ENCODE assay signal across 1 cellular context in the genomic region with DNA sequence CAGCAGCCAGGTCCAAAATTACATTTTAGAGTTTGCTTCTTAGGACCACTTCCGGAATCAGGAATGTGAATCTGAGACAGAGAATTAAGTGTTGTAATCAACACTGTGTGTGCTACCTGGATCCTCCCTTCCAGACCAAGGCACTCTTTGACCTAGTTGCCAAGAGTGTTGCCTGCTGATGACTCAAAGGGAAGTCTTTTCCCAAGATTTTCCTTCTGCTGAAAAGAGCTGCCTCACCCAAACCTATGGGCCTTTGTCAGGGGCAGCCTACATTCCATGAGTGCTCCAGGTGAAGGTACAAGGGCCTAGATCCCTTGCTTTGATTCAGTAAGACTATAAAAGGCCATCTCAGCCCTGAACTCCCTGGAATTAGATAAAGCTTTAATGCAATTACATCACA.
TF ChIP-seq lines count a peak whose summit lies in the region.

No MANE protein-coding gene starts in this region.

TF ChIP-seq in H1, 55 proteins besides CTCF, POLR2A, EP300 and RAD21:
- TF ChIP-seq JUND (IDR thresholded peaks at IDR 0.05; ENCODE audit: low read length), result no peak
- no peak for TF ChIP-seq BRCA1 (IDR thresholded peaks at IDR 0.05; ENCODE audit: low read depth, low read length)
- TF ChIP-seq SP4 (IDR thresholded peaks at IDR 0.05; ENCODE audit: low read length), result no peak
- TF ChIP-seq CEBPB (IDR thresholded peaks at IDR 0.05; ENCODE audit: low read depth, low read length), result no peak
- TF ChIP-seq RFX5 (IDR thresholded peaks at IDR 0.05; ENCODE audit: borderline replicate concordance, low read depth, low read length), result no peak
- TF ChIP-seq MAFK (IDR thresholded peaks at IDR 0.05; ENCODE audit: low read depth, low read length), result no peak
- TF ChIP-seq HDAC6 (IDR thresholded peaks at IDR 0.05; ENCODE audit: low read depth, low read length), result no peak
- no peak for TF ChIP-seq CTBP2 (IDR thresholded peaks at IDR 0.05; ENCODE audit: borderline replicate concordance, insufficient read depth, insufficient read length, low read length)
- no peak for TF ChIP-seq GABPA (IDR thresholded peaks at IDR 0.05; ENCODE audit: borderline replicate concordance, insufficient read depth, low read length)
- no peak for TF ChIP-seq SP2 (IDR thresholded peaks at IDR 0.05; ENCODE audit: low read length)
- no peak for TF ChIP-seq RNF2 (IDR thresholded peaks at IDR 0.05; ENCODE audit: borderline replicate concordance, low read depth, low read length, missing control alignments, poor library complexity, severe bottlenecking)
- TF ChIP-seq SIX5 (IDR thresholded peaks at IDR 0.05; ENCODE audit: low read depth, low read length), result no peak
- TF ChIP-seq TAF7 (optimal IDR thresholded peaks at IDR 0.05; ENCODE audit: borderline replicate concordance, low read depth, low read length), result no peak
- TF ChIP-seq, protein P1, sequence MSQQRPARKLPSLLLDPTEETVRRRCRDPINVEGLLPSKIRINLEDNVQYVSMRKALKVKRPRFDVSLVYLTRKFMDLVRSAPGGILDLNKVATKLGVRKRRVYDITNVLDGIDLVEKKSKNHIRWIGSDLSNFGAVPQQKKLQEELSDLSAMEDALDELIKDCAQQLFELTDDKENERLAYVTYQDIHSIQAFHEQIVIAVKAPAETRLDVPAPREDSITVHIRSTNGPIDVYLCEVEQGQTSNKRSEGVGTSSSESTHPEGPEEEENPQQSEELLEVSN (IDR thresholded peaks at IDR 0.05), result no peak
- no peak for TF ChIP-seq CBX8 (IDR thresholded peaks at IDR 0.05; ENCODE audit: borderline replicate concordance, low read depth, low read length)
- no peak for TF ChIP-seq POLR2AphosphoS5 (IDR thresholded peaks at IDR 0.05; ENCODE audit: low read depth, low read length)
